14 cellular contexts compared by ENCODE assay signal in the genomic region with DNA sequence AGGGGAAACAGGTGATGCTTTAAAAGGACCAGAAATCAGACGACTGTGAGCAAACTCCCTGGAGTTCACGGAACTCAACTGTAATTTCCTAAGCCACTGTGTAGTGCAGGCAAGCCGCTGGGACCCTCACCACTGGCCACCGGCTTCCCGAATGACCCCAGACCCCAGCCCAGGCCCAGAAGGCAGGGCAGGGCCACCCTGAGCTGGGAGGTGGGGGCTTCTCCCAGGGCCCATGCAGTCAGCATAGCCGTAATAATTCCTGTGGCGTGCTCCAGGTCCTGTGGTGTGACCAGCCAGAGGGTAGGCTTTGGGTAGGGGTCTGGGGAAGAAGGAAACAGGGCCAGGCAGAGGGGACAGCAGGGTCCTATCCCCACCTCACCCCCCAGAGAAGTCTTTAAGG.
"Had no signal": no experiment of that assay in that cellular context is flagged by ENCODE, and none has a peak within 500 bp of the region (broad histone marks: within the 10 kb centered on the region; RNA-seq: fewer than 3 reads in every experiment).

No MANE protein-coding gene starts in this region.

- H3K4me3 ChIP-seq: cardiac muscle cell, colonic mucosa, pancreas, upper lobe of left lung had no signal

- H3K27ac Mint-ChIP-seq: natural killer cell treated with Interleukin-12 subunit alpha and Interleukin-12 subunit beta and Interleukin-15 and Interleukin-18, amount 100 ng/mL, for 72 hours; stimulated activated memory B cell treated with anti-CD40 and anti-IgM and Interleukin-4, amounts not matched to agents 10 μg/mL and 1 μg/mL and 100 μg/mL, for 72 hours; T-cell had no signal

- H3K4me3 Mint-ChIP-seq: activated CD8-positive, alpha-beta T cell treated with anti-CD3 and anti-CD28 coated beads, Interleukin-2, amount 10 ng/mL, durations not matched to agents 7 days and 5 days; natural killer cell treated with Interleukin-12 subunit alpha and Interleukin-12 subunit beta and Interleukin-15 and Interleukin-18, amount 100 ng/mL, for 72 hours; stimulated activated memory B cell treated with anti-CD40 and anti-IgM and Interleukin-4, amounts not matched to agents 10 μg/mL and 1 μg/mL and 100 μg/mL, for 72 hours had no signal

- H3K9me3 Mint-ChIP-seq: immature natural killer cell; natural killer cell treated with Interleukin-12 subunit alpha and Interleukin-12 subunit beta and Interleukin-15 and Interleukin-18, amount 100 ng/mL, for 72 hours; stimulated activated memory B cell treated with anti-CD40 and anti-IgM and Interleukin-4, amounts not matched to agents 10 μg/mL and 1 μg/mL and 100 μg/mL, for 72 hours; T-cell had no signal

- H3K36me3 Mint-ChIP-seq: immature natural killer cell; stimulated activated memory B cell treated with anti-CD40 and anti-IgM and Interleukin-4, amounts not matched to agents 10 μg/mL and 1 μg/mL and 100 μg/mL, for 72 hours had no signal

- H3K9me3 ChIP-seq: colonic mucosa, pancreas, upper lobe of left lung had no signal

- H3K36me3 ChIP-seq: cardiac muscle cell, colonic mucosa, pancreas, upper lobe of left lung had no signal

- H3K27ac ChIP-seq: cardiac muscle cell, colonic mucosa, foreskin keratinocyte, pancreas, upper lobe of left lung, WERI-Rb-1 had no signal

- ATAC-seq: activated CD8-positive, alpha-beta T cell treated with anti-CD3 and anti-CD28 coated beads, Interleukin-2, amount 10 ng/mL, durations not matched to agents 7 days and 5 days; foreskin keratinocyte; natural killer cell treated with Interleukin-12 subunit alpha and Interleukin-12 subunit beta and Interleukin-15 and Interleukin-18, amount 100 ng/mL, for 72 hours; pancreas; stimulated activated memory B cell treated with anti-CD40 and anti-IgM and Interleukin-4, amounts not matched to agents 10 μg/mL and 1 μg/mL and 100 μg/mL, for 72 hours; T-cell had no signal

- DNase-seq: activated CD4-positive, alpha-beta T cell treated with anti-CD3 and anti-CD28 coated beads for 4 hours; activated CD8-positive, alpha-beta memory T cell treated with anti-CD3 and anti-CD28 coated beads, Interleukin-2, amount 50 U/mL, for 48 hours; activated CD8-positive, alpha-beta T cell treated with anti-CD3 and anti-CD28 coated beads, Interleukin-2, amount 10 ng/mL, durations not matched to agents 7 days and 5 days; colonic mucosa; foreskin keratinocyte; immature natural killer cell; substantia nigra; T-cell; WERI-Rb-1 had no signal

- H3K4me1 ChIP-seq: foreskin keratinocyte had no signal

- H3K27me3 ChIP-seq: cardiac muscle cell, colonic mucosa, pancreas, upper lobe of left lung had no signal

- H3K27me3 Mint-ChIP-seq: natural killer cell treated with Interleukin-12 subunit alpha and Interleukin-12 subunit beta and Interleukin-15 and Interleukin-18, amount 100 ng/mL, for 72 hours; stimulated activated memory B cell treated with anti-CD40 and anti-IgM and Interleukin-4, amounts not matched to agents 10 μg/mL and 1 μg/mL and 100 μg/mL, for 72 hours; T-cell had no signal
